Comparison of ENCODE assay signal across 9 cellular contexts in the genomic region with DNA sequence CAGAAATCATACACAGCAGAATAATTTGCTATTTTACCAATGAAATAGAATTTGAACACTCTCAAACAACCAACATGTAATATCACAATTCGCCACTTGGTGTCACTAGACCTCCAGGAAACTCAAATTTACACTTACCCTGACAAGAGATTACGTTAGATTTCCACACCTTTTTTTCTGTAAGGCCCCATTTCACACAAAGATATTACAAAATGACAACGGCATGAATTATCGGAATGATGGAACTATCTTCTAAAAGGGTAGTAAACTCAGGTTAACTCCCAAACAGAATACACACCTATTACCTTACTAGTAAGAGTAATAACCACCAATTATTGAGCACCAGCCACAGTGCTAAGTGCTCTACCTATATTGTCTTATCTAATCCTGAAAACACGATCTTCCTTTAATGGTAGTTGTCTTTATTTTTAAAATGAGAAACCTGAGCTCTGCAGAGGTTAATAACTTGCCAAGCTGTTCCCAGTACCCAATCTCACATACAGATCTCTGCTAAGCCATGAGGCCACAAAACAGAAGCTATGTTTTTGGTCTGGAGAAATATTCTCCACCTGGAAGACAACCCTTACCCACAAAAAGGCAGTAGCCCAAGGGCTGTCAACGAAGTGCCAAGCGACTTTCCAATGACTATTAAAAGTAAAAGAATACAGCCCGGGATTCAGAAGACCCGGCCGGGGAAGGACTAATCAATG.
DNase-seq lines count a peak whose midpoint lies in the region; ATAC-seq, FAIRE-seq and TF ChIP-seq lines count a peak whose summit lies in the region.
"Had no signal": no experiment of that assay in that cellular context is flagged by ENCODE, and none has a peak within 500 bp of the region (broad histone marks: within the 10 kb centered on the region; RNA-seq: fewer than 3 reads in every experiment).

No MANE protein-coding gene starts in this region.

- DNase-seq in A673 (ENCODE audit: low spot score), result peak; percentile 79
- DNase-seq in Panc1 (ENCODE audit: low read depth, low spot score), result peak; percentile 18
- peak; percentile 57 to 65 for DNase-seq in dermis microvascular lymphatic vessel endothelial cell (ENCODE audit: low read depth in 2 of 2)
- DNase-seq in mesenchymal stem cell, result peak; percentile 52
- peak; percentile 31 to 60 for DNase-seq in uterus
- no peak for DNase-seq in D341Med (ENCODE audit: low spot score)
- DNase-seq: naive B cell had no signal

- H3K27me3 ChIP-seq in A673 (replicated peaks; ENCODE audit: insufficient read depth, low read depth, low read length, poor library complexity), result no peaks in the 10 kb centered on the region
- H3K27me3 ChIP-seq in HUES48 (ENCODE audit: control insufficient read depth, insufficient read depth, low read length), result no peaks in the 10 kb centered on the region
- no peaks in the 10 kb centered on the region for H3K27me3 ChIP-seq in Panc1 (ENCODE audit: control insufficient read depth, insufficient read depth, low read length)
- H3K27me3 ChIP-seq in mesenchymal stem cell (ENCODE audit: control insufficient read depth in 1 of 2, insufficient read depth in 1 of 2, low read length in 2 of 2), result peaks cover 0 to 4% of the 10 kb centered on the region in 2 experiments
- H3K27me3 ChIP-seq in uterus, result no peaks in the 10 kb centered on the region

- no peak overlapping the region for H3K14ac ChIP-seq in mesenchymal stem cell (ENCODE audit: low read length in 2 of 2)

- TF ChIP-seq CTCF in A673 (conservative IDR thresholded peaks at IDR 0.05; ENCODE audit: low read depth, low read length) (peak; percentile 78), Panc1 (IDR thresholded peaks at IDR 0.05) (peak; percentile 58; the same call in 1 of the 2 replicates), uterus (IDR thresholded peaks at IDR 0.05) (peak; percentile 80 to 90 (median 82))

- H3K27ac ChIP-seq in A673 (ENCODE audit: low read depth, low read length, poor library complexity, severe bottlenecking), result no peak overlapping the region
- peak overlapping the region; percentile 28 for H3K27ac ChIP-seq in HUES48 (ENCODE audit: low read depth, low read length)
- no peak overlapping the region for H3K27ac ChIP-seq in Panc1 (ENCODE audit: low read length)
- peak overlapping the region; percentile 10 for H3K27ac ChIP-seq in mesenchymal stem cell (ENCODE audit: low read length, poor library complexity, severe bottlenecking)
- peak overlapping the region; percentile 77 to 80 for H3K27ac ChIP-seq in uterus

- H2AK5ac ChIP-seq in mesenchymal stem cell (ENCODE audit: low read length, severe bottlenecking), result no peak overlapping the region

- H3K4me2 ChIP-seq in mesenchymal stem cell (ENCODE audit: low read length, poor library complexity, severe bottlenecking), result no peak overlapping the region

- no peak for ATAC-seq in Panc1

- H3K36me3 ChIP-seq in A673 (ENCODE audit: insufficient read depth, low read length, poor library complexity, severe bottlenecking) (no peaks in the 10 kb centered on the region), HUES48 (ENCODE audit: control insufficient read depth, insufficient read depth, low read length) (no peaks in the 10 kb centered on the region), Panc1 (ENCODE audit: control insufficient read depth, insufficient read depth, low read length) (no peaks in the 10 kb centered on the region), mesenchymal stem cell (ENCODE audit: control insufficient read depth in 1 of 2, insufficient read depth in 2 of 2, low read depth in 1 of 2, low read length in 2 of 2) (peaks cover 0 to 6% of the 10 kb centered on the region in 2 experiments), uterus (no peaks in the 10 kb centered on the region)

- POLR2A ChIA-PET in A673 (lab: Charles Lee; ENCODE audit: low non-redundant PET) (no interaction called here), Panc1 (lab: Charles Lee) (no interaction called here)

- no peak overlapping the region for H2BK5ac ChIP-seq in mesenchymal stem cell (ENCODE audit: low read depth, low read length, poor library complexity, severe bottlenecking)

- no peaks in the 10 kb centered on the region for H3K79me1 ChIP-seq in mesenchymal stem cell (replicated peaks; ENCODE audit: low read length, poor library complexity, severe bottlenecking)

- BruUV-seq in A673 (replicated peaks; lab: Mats Ljungman, UMichigan) (no TSS peak), Panc1 (replicated peaks; lab: Mats Ljungman, UMichigan) (no TSS peak)

- H3K9me3 ChIP-seq in A673 (ENCODE audit: low read depth, low read length, poor library complexity, severe bottlenecking) (no peaks in the 10 kb centered on the region), HUES48 (ENCODE audit: control insufficient read depth, insufficient read depth, low read length) (peaks cover 21% of the 10 kb centered on the region), Panc1 (ENCODE audit: control insufficient read depth, insufficient read depth, low read depth, low read length) (no peaks in the 10 kb centered on the region), mesenchymal stem cell (ENCODE audit: control insufficient read depth, low read length) (peaks cover 4% of the 10 kb centered on the region), uterus (no peaks in the 10 kb centered on the region)

- CTCF ChIA-PET in A673 (lab: Charles Lee) (interaction anchor here (0.7 to 1.5 kb wide), 2 partner anchors 296 to 863 kb away, joined by 3 to 25 read pairs; no protein-coding TSS in a partner anchor), Panc1 (lab: Charles Lee) (interaction anchor here (0.6 to 1.3 kb wide), 4 partner anchors 155 to 304 kb away, joined by 3 to 8 read pairs (median 6); no protein-coding TSS in a partner anchor)

- WGBS in mesenchymal stem cell, result 62% methylated on average over 9 of the region's 10 CpGs

- no peak overlapping the region for H3K18ac ChIP-seq in mesenchymal stem cell (ENCODE audit: low read depth in 1 of 2, low read length in 2 of 2)

- in situ Hi-C loops in Panc1 (cut with HindIII; ENCODE audit: low pct_unique_long_range_greater_than_20kb, low sequenced_read_pairs), result no loop called here

- no peak for TF ChIP-seq POLR2A in uterus (IDR thresholded peaks at IDR 0.05)

- no peak overlapping the region for H2AFZ ChIP-seq in mesenchymal stem cell (ENCODE audit: low read depth, low read length)

- no peak overlapping the region for H4K91ac ChIP-seq in mesenchymal stem cell (ENCODE audit: low read length)

- H2BK12ac ChIP-seq in mesenchymal stem cell (ENCODE audit: low read length in 2 of 2), result no peak overlapping the region

- no peak overlapping the region for H4K8ac ChIP-seq in mesenchymal stem cell (ENCODE audit: low read length)

- no peak overlapping the region for H2BK15ac ChIP-seq in mesenchymal stem cell (ENCODE audit: low read depth, poor library complexity, severe bottlenecking)

- H3K23ac ChIP-seq in mesenchymal stem cell (ENCODE audit: low read length in 2 of 2), result no peak overlapping the region

- no peak overlapping the region for H3K9ac ChIP-seq in HUES48 (ENCODE audit: low read depth, low read length)
- peak overlapping the region; percentile 84 for H3K9ac ChIP-seq in mesenchymal stem cell (ENCODE audit: low read length)

- H3K4me1 ChIP-seq in A673 (ENCODE audit: insufficient read depth, low read length, poor library complexity, severe bottlenecking) (peaks cover 5% of the 10 kb centered on the region), HUES48 (ENCODE audit: control insufficient read depth, insufficient read depth, low read length) (0 out of 2 replicates have a peak, but pooled peaks cover 7% of the 10 kb centered on the region), Panc1 (ENCODE audit: control insufficient read depth, insufficient read depth, low read length) (no peaks in the 10 kb centered on the region), mesenchymal stem cell (ENCODE audit: control insufficient read depth, insufficient read depth, low read depth, low read length) (no peaks in the 10 kb centered on the region), uterus (peaks cover 0 to 4% of the 10 kb centered on the region in 2 donors)

- no peak overlapping the region for H3K4me3 ChIP-seq in A673 (ENCODE audit: low read depth, low read length, poor library complexity, severe bottlenecking)
- H3K4me3 ChIP-seq in HUES48 (ENCODE audit: low read depth, low read length), result no peak overlapping the region
- no peak overlapping the region for H3K4me3 ChIP-seq in Panc1 (ENCODE audit: low read depth in 2 of 2, low read length in 2 of 2)
- peak overlapping the region in 1 of 2 experiments; percentile 30 for H3K4me3 ChIP-seq in mesenchymal stem cell (ENCODE audit: insufficient read depth in 1 of 2, low read depth in 1 of 2, low read length in 2 of 2)
- no peak overlapping the region for H3K4me3 ChIP-seq in uterus

- peak; percentile 96 for FAIRE-seq in G401.6 (lab: Jason Lieb, UNC)

- intact Hi-C loops in A673 (cut with micrococcal nuclease; ENCODE audit: unreplicated experiment), result loop anchor here (1.0 kb wide), 2 partner anchors 229 to 297 kb away; no protein-coding TSS in a partner anchor
- intact Hi-C loops in Panc1 (cut with micrococcal nuclease; ENCODE audit: unreplicated experiment), result loop anchor here (1.0 kb wide), 1 partner anchor 297 kb away; no protein-coding TSS in a partner anchor
- intact Hi-C loops in uterus (cut with DNase I; ENCODE audit: low total_unique reads), result loop anchor here (5.0 kb wide), 1 partner anchor 299 kb away; no protein-coding TSS in a partner anchor

- H2BK120ac ChIP-seq in mesenchymal stem cell (ENCODE audit: low read depth, low read length), result no peak overlapping the region

- no peak overlapping the region for H3K4ac ChIP-seq in mesenchymal stem cell (ENCODE audit: low read depth in 1 of 2, low read length in 2 of 2)

Comparison
In these comparisons a context has a peak if more than half of its experiments do, and no peak if none do; other contexts are left out.
1. H3K27ac ChIP-seq: peak in HUES48 (single experiment), mesenchymal stem cell (single experiment) and uterus (2 of 2); none in A673 (single experiment) and Panc1 (single experiment).
2. Peak in every context shown above with its lines, with median percentiles within 50 percentile points of each other: CTCF ChIP-seq.